22 cellular contexts compared by ENCODE assay signal in genomic region chr10:121296378-121296777, GRCh38.
DNase-seq lines count a peak whose midpoint lies in the region; ATAC-seq and TF ChIP-seq lines count a peak whose summit lies in the region.
"Had no signal": no experiment of that assay in that cellular context is flagged by ENCODE, and none has a peak within 500 bp of the region (broad histone marks: within the 10 kb centered on the region; RNA-seq: fewer than 3 reads in every experiment).

No MANE protein-coding gene starts in this region.

- peaks cover 40% of the 10 kb centered on the region for H3K4me1 ChIP-seq in muscle layer of colon (ENCODE audit: insufficient read depth, low read length)

- no peak overlapping the region for H3K9ac ChIP-seq in muscle layer of colon (ENCODE audit: low read length)
- H3K9ac ChIP-seq: BLaER1 had no signal

- peak overlapping the region; percentile 67 for H3K27ac ChIP-seq in WERI-Rb-1
- peak overlapping the region; percentile 24 for H3K27ac ChIP-seq in muscle layer of colon (ENCODE audit: low read depth, low read length)
- H3K27ac ChIP-seq: BLaER1 had no signal

- TF ChIP-seq CTCF in WERI-Rb-1 (IDR thresholded peaks at IDR 0.05; ENCODE audit: low read depth, low read length) (no peak), glutamatergic neuron (IDR thresholded peaks at IDR 0.05; ENCODE audit: partially characterized antibody, unreplicated experiment) (no peak)

- H3K4me3 ChIP-seq in WERI-Rb-1 (ENCODE audit: low read depth, low read length), result no peak overlapping the region
- no peak overlapping the region for H3K4me3 ChIP-seq in muscle layer of colon (ENCODE audit: low read depth in 1 of 2, low read length in 2 of 2)
- H3K4me3 ChIP-seq: BLaER1, GM12878 had no signal

- H3K36me3 ChIP-seq in WERI-Rb-1 (no peaks in the 10 kb centered on the region), muscle layer of colon (ENCODE audit: insufficient read depth, low read length) (no peaks in the 10 kb centered on the region)
- H3K36me3 ChIP-seq: BE2C, BLaER1 had no signal

- H3K27me3 ChIP-seq in WERI-Rb-1 (ENCODE audit: insufficient read depth, low read depth, severe bottlenecking) (no peaks in the 10 kb centered on the region), muscle layer of colon (ENCODE audit: control insufficient read depth in 1 of 2, insufficient read depth in 2 of 2, low read length in 2 of 2) (no peaks in the 10 kb centered on the region)
- H3K27me3 ChIP-seq: BE2C, BLaER1 had no signal

- peak overlapping the region; percentile 39 for H3K27ac Mint-ChIP-seq in glutamatergic neuron (ENCODE audit: unreplicated experiment)
- H3K27ac Mint-ChIP-seq in stimulated activated effector memory CD8-positive, alpha-beta T cell treated with anti-CD3 and anti-CD28 coated beads, Interleukin-12 subunit alpha, Interleukin-12 subunit beta, amount 100 ng/mL, for 72 hours, result no peak overlapping the region
- H3K27ac Mint-ChIP-seq: CD14-positive monocyte; CD4-positive, alpha-beta memory T cell; CD4-positive, CD25-positive, alpha-beta regulatory T cell; CD8-positive, alpha-beta memory T cell had no signal

- H3K9me3 ChIP-seq in WERI-Rb-1 (ENCODE audit: severe bottlenecking) (no peaks in the 10 kb centered on the region), muscle layer of colon (ENCODE audit: low read length) (no peaks in the 10 kb centered on the region)
- H3K9me3 ChIP-seq: BE2C, BLaER1 had no signal

- H3K4me3 Mint-ChIP-seq in glutamatergic neuron (ENCODE audit: unreplicated experiment), result no peak overlapping the region
- H3K4me3 Mint-ChIP-seq in stimulated activated effector memory CD8-positive, alpha-beta T cell treated with anti-CD3 and anti-CD28 coated beads, Interleukin-12 subunit alpha, Interleukin-12 subunit beta, amount 100 ng/mL, for 72 hours, result no peak overlapping the region
- H3K4me3 Mint-ChIP-seq: CD14-positive monocyte; CD4-positive, alpha-beta memory T cell; CD4-positive, CD25-positive, alpha-beta regulatory T cell; CD8-positive, alpha-beta memory T cell had no signal

- peaks cover 39% of the 10 kb centered on the region for H3K4me1 Mint-ChIP-seq in glutamatergic neuron (ENCODE audit: low read depth, unreplicated experiment)
- H3K4me1 Mint-ChIP-seq in stimulated activated effector memory CD8-positive, alpha-beta T cell treated with anti-CD3 and anti-CD28 coated beads, Interleukin-12 subunit alpha, Interleukin-12 subunit beta, amount 100 ng/mL, for 72 hours, result no peaks in the 10 kb centered on the region
- H3K4me1 Mint-ChIP-seq: CD14-positive monocyte; CD4-positive, alpha-beta memory T cell; CD4-positive, CD25-positive, alpha-beta regulatory T cell; CD8-positive, alpha-beta memory T cell had no signal

- DNase-seq in WERI-Rb-1 (no peak), glutamatergic neuron (no peak), SHP77 (lab: John Stamatoyannopoulos, UW) (no peak)
- no peak for DNase-seq in stimulated activated effector memory CD8-positive, alpha-beta T cell treated with anti-CD3 and anti-CD28 coated beads, Interleukin-12 subunit alpha, Interleukin-12 subunit beta, amount 100 ng/mL, for 72 hours (ENCODE audit: low spot score in 2 of 2)
- DNase-seq: 8988T; ACHN; BE2C; CD4-positive, alpha-beta memory T cell; CD4-positive, CD25-positive, alpha-beta regulatory T cell; CD8-positive, alpha-beta memory T cell; COR-L47; DMS153; DMS53; DMS79; DND-41; EL; GDM1 had no signal

- no peak for ATAC-seq in HG02571 (IDR thresholded peaks at IDR 0.05; ENCODE audit: unreplicated experiment)
- ATAC-seq in stimulated activated effector memory CD8-positive, alpha-beta T cell treated with anti-CD3 and anti-CD28 coated beads, Interleukin-12 subunit alpha, Interleukin-12 subunit beta, amount 100 ng/mL, for 72 hours, result no peak
- ATAC-seq: GM12878 had no signal

- no peaks in the 10 kb centered on the region for H3K36me3 Mint-ChIP-seq in glutamatergic neuron (ENCODE audit: unreplicated experiment)
- H3K36me3 Mint-ChIP-seq in stimulated activated effector memory CD8-positive, alpha-beta T cell treated with anti-CD3 and anti-CD28 coated beads, Interleukin-12 subunit alpha, Interleukin-12 subunit beta, amount 100 ng/mL, for 72 hours, result no peaks in the 10 kb centered on the region
- H3K36me3 Mint-ChIP-seq: CD14-positive monocyte; CD4-positive, alpha-beta memory T cell; CD4-positive, CD25-positive, alpha-beta regulatory T cell; CD8-positive, alpha-beta memory T cell had no signal

- H3K27me3 Mint-ChIP-seq in glutamatergic neuron (ENCODE audit: unreplicated experiment), result peaks cover 11% of the 10 kb centered on the region
- H3K27me3 Mint-ChIP-seq: CD4-positive, CD25-positive, alpha-beta regulatory T cell had no signal

- H3K9me3 Mint-ChIP-seq in glutamatergic neuron (ENCODE audit: unreplicated experiment), result peaks cover 3% of the 10 kb centered on the region
- no peaks in the 10 kb centered on the region for H3K9me3 Mint-ChIP-seq in stimulated activated effector memory CD8-positive, alpha-beta T cell treated with anti-CD3 and anti-CD28 coated beads, Interleukin-12 subunit alpha, Interleukin-12 subunit beta, amount 100 ng/mL, for 72 hours
